24 cellular contexts compared by ENCODE assay signal in the genomic region with DNA sequence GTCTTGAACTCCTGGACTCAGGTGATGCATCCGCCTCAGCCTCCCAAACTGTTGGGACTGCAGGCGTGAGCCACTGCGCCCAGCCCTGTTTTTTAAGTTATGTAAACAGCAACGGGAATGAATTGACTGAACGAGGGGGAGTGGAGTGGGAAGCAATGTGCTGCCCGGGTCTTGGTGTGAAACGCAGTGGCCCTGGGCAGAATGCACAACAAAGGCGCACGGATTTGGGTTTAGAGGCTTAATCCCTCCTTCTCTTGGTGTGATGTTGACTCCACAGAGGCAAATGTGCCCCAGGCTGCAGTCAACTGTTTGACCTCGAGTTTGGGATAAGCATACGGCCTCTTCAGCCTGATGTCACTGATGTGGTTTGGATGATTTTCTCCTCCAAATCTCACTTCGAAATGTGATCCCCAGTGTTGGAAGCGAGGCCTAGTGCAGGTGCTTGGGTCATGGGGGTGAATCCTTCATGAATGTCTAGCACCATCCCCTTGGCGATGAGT.
"Had no signal": no experiment of that assay in that cellular context is flagged by ENCODE, and none has a peak within 500 bp of the region (broad histone marks: within the 10 kb centered on the region; RNA-seq: fewer than 3 reads in every experiment).

No MANE protein-coding gene starts in this region.

- H3K4me1 ChIP-seq: colonic mucosa, thyroid gland had no signal

- ATAC-seq: gastroesophageal sphincter; heart left ventricle; left lobe of liver; natural killer cell; psoas muscle; right cardiac atrium; stimulated activated naive CD8-positive, alpha-beta T cell treated with anti-CD3 and anti-CD28 coated beads, Interleukin-15, amount 100 ng/mL, for 72 hours had no signal

- H3K27me3 Mint-ChIP-seq: memory B cell, type B pancreatic cell had no signal

- H3K27ac Mint-ChIP-seq: dendritic cell treated with granulocyte-macrophage colony-stimulating factor and Interleukin-4, amounts not matched to agents 40 ng/mL and 50 ng/mL, for 4 days; endodermal cell; memory B cell; natural killer cell; type B pancreatic cell had no signal

- H3K9me3 Mint-ChIP-seq: dendritic cell treated with granulocyte-macrophage colony-stimulating factor and Interleukin-4, amounts not matched to agents 40 ng/mL and 50 ng/mL, for 4 days; endodermal cell; memory B cell; natural killer cell; stimulated activated naive CD8-positive, alpha-beta T cell treated with anti-CD3 and anti-CD28 coated beads, Interleukin-15, amount 100 ng/mL, for 72 hours; type B pancreatic cell had no signal

- H3K4me3 Mint-ChIP-seq: dendritic cell treated with granulocyte-macrophage colony-stimulating factor and Interleukin-4, amounts not matched to agents 40 ng/mL and 50 ng/mL, for 4 days; endodermal cell; memory B cell; natural killer cell; stimulated activated naive CD8-positive, alpha-beta T cell treated with anti-CD3 and anti-CD28 coated beads, Interleukin-15, amount 100 ng/mL, for 72 hours; type B pancreatic cell had no signal

- H3K27ac ChIP-seq: colonic mucosa, epithelial cell of prostate, gastroesophageal sphincter, heart left ventricle, hepatocyte, psoas muscle, skin epidermis, spleen, thyroid gland had no signal

- DNase-seq: colonic mucosa; effector CD8-positive, alpha-beta T cell; endodermal cell; foreskin fibroblast; heart left ventricle; kidney; natural killer cell; nucleus accumbens; psoas muscle; right cardiac atrium; spleen; stimulated activated CD4-positive, alpha-beta T cell treated with anti-CD3 and anti-CD28 coated beads, Interleukin-2, amount 100 ng/mL, for 48 hours; stimulated activated CD8-positive, alpha-beta memory T cell treated with anti-CD3 and anti-CD28 coated beads, Interleukin-4, amount 100 ng/mL, for 48 hours; stimulated activated naive CD4-positive, alpha-beta T cell; stimulated activated naive CD8-positive, alpha-beta T cell treated with anti-CD3 and anti-CD28 coated beads, Interleukin-15, amount 100 ng/mL, for 72 hours; thyroid gland had no signal

- H3K27me3 ChIP-seq: colonic mucosa, gastroesophageal sphincter, heart left ventricle, hepatocyte, thyroid gland had no signal

- H3K36me3 Mint-ChIP-seq: memory B cell, natural killer cell had no signal

- H3K4me1 Mint-ChIP-seq: memory B cell; natural killer cell; stimulated activated naive CD8-positive, alpha-beta T cell treated with anti-CD3 and anti-CD28 coated beads, Interleukin-15, amount 100 ng/mL, for 72 hours had no signal
